In the genomic region with DNA sequence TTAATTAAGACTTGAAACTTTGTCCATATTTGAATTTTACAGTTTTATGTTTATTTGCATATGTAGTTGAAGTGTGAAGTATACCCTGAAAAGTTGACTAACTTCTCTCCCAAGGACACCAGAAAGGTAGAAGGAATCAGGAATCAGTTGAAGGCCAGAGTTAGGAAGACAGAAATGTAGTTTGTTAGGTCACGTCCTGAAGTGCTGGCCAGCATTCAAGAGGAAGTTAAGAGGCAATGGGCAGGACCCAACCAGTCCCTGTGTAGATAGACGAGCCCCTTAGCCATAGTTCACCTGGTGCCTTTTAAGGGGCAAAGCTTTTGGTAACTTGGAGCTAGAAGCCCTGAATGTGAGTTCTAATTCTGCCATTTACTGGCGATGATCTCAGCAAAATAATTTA, we compare ENCODE assay signal across 1 cellular context.
TF ChIP-seq lines count a peak whose summit lies in the region.

No MANE protein-coding gene starts in this region.

TF ChIP-seq in GM12878, 131 proteins besides CTCF, POLR2A, EP300 and RAD21 (continued from another document):
- TF ChIP-seq, protein P1, sequence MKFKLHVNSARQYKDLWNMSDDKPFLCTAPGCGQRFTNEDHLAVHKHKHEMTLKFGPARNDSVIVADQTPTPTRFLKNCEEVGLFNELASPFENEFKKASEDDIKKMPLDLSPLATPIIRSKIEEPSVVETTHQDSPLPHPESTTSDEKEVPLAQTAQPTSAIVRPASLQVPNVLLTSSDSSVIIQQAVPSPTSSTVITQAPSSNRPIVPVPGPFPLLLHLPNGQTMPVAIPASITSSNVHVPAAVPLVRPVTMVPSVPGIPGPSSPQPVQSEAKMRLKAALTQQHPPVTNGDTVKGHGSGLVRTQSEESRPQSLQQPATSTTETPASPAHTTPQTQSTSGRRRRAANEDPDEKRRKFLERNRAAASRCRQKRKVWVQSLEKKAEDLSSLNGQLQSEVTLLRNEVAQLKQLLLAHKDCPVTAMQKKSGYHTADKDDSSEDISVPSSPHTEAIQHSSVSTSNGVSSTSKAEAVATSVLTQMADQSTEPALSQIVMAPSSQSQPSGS (IDR thresholded peaks at IDR 0.05; ENCODE audit: low read length), result no peak
- no peak for TF ChIP-seq WRNIP1 (IDR thresholded peaks at IDR 0.05; ENCODE audit: borderline replicate concordance, low read depth, low read length)
